In genomic region chr9:4686112-4686511, GRCh38 we compare ENCODE assay signal across 1 cellular context.
TF ChIP-seq lines count a peak whose summit lies in the region.

No MANE protein-coding gene starts in this region.

TF ChIP-seq in GM23338, 12 proteins besides CTCF, POLR2A, EP300 and RAD21 (continued from another document):
- no peak for TF ChIP-seq REST (IDR thresholded peaks at IDR 0.05; ENCODE audit: unreplicated experiment)
- TF ChIP-seq CREB1 (CRISPR knock-in tag; IDR thresholded peaks at IDR 0.05; ENCODE audit: low read depth) = no peak
- no peak for TF ChIP-seq JUNB (IDR thresholded peaks at IDR 0.05; ENCODE audit: unreplicated experiment)
- TF ChIP-seq ETS1 (IDR thresholded peaks at IDR 0.05) = no peak
- no peak for TF ChIP-seq ZNF331 (CRISPR knock-in tag; IDR thresholded peaks at IDR 0.05; ENCODE audit: low read depth)
- TF ChIP-seq ZNF114 (CRISPR knock-in tag; IDR thresholded peaks at IDR 0.05) = no peak
- no peak for TF ChIP-seq ZNF462 (CRISPR knock-in tag; IDR thresholded peaks at IDR 0.05)
- TF ChIP-seq EZH2 (IDR thresholded peaks at IDR 0.05; ENCODE audit: low read depth, unreplicated experiment) = no peak
- no peak for TF ChIP-seq EZH2phosphoT487 (IDR thresholded peaks at IDR 0.05; ENCODE audit: unreplicated experiment)
